ENCODE assay signal across 2 cellular contexts in genomic region chr12:80714055-80714454, GRCh38.
TF ChIP-seq lines count a peak whose summit lies in the region.

No MANE protein-coding gene starts in this region.

TF ChIP-seq in SK-N-SH, 30 proteins besides CTCF, POLR2A, EP300 and RAD21:
- TF ChIP-seq IRF3 (IDR thresholded peaks at IDR 0.05; ENCODE audit: low read depth, low read length): no peak
- TF ChIP-seq TCF12 (IDR thresholded peaks at IDR 0.05): no peak
- TF ChIP-seq MEF2A (IDR thresholded peaks at IDR 0.05; ENCODE audit: borderline replicate concordance, low read depth): no peak
- no peak for TF ChIP-seq SMC3 (IDR thresholded peaks at IDR 0.05; ENCODE audit: low read depth, low read length)
- TF ChIP-seq, protein P1, sequence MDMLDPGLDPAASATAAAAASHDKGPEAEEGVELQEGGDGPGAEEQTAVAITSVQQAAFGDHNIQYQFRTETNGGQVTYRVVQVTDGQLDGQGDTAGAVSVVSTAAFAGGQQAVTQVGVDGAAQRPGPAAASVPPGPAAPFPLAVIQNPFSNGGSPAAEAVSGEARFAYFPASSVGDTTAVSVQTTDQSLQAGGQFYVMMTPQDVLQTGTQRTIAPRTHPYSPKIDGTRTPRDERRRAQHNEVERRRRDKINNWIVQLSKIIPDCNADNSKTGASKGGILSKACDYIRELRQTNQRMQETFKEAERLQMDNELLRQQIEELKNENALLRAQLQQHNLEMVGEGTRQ (IDR thresholded peaks at IDR 0.05; ENCODE audit: borderline replicate concordance, low read depth, low read length): no peak
- no peak for TF ChIP-seq RFX5 (IDR thresholded peaks at IDR 0.05; ENCODE audit: low read length)
- no peak for TF ChIP-seq GABPA (IDR thresholded peaks at IDR 0.05; ENCODE audit: low read depth)
- TF ChIP-seq, protein P2, sequence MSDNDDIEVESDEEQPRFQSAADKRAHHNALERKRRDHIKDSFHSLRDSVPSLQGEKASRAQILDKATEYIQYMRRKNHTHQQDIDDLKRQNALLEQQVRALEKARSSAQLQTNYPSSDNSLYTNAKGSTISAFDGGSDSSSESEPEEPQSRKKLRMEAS (IDR thresholded peaks at IDR 0.05; ENCODE audit: low read depth): no peak
TF ChIP-seq in SK-N-SH: peak in this region for 0.

TF ChIP-seq in SK-N-SH treated with all-trans-retinoic acid at 6 μM for 48 hours, 23 proteins besides CTCF, POLR2A, EP300 and RAD21:
- TF ChIP-seq TSHZ2 (CRISPR knock-in tag; IDR thresholded peaks at IDR 0.05) (no peak), OSR1 (CRISPR knock-in tag; IDR thresholded peaks at IDR 0.05) (no peak), CSDC2 (CRISPR knock-in tag; IDR thresholded peaks at IDR 0.05) (no peak), ESRRG (CRISPR knock-in tag; IDR thresholded peaks at IDR 0.05) (no peak), CREB5 (CRISPR knock-in tag; IDR thresholded peaks at IDR 0.05; ENCODE audit: low read depth) (no peak), ISL1 (CRISPR knock-in tag; IDR thresholded peaks at IDR 0.05) (no peak), BACH2 (CRISPR knock-in tag; IDR thresholded peaks at IDR 0.05; ENCODE audit: borderline replicate concordance) (no peak), ZNF70 (CRISPR knock-in tag; IDR thresholded peaks at IDR 0.05) (no peak), ZFP3 (CRISPR knock-in tag; IDR thresholded peaks at IDR 0.05) (no peak), ZC3H10 (CRISPR knock-in tag; IDR thresholded peaks at IDR 0.05) (no peak), TCF4 (CRISPR knock-in tag; IDR thresholded peaks at IDR 0.05; ENCODE audit: borderline replicate concordance) (no peak), RARB (CRISPR knock-in tag; IDR thresholded peaks at IDR 0.05) (no peak), ARNTL (CRISPR knock-in tag; IDR thresholded peaks at IDR 0.05; ENCODE audit: borderline replicate concordance, low read depth) (no peak), TOX (CRISPR knock-in tag; IDR thresholded peaks at IDR 0.05; ENCODE audit: borderline replicate concordance) (no peak), SNAI2 (CRISPR knock-in tag; IDR thresholded peaks at IDR 0.05) (no peak), ZFP30 (CRISPR knock-in tag; IDR thresholded peaks at IDR 0.05) (no peak)
- TF ChIP-seq, protein P3, sequence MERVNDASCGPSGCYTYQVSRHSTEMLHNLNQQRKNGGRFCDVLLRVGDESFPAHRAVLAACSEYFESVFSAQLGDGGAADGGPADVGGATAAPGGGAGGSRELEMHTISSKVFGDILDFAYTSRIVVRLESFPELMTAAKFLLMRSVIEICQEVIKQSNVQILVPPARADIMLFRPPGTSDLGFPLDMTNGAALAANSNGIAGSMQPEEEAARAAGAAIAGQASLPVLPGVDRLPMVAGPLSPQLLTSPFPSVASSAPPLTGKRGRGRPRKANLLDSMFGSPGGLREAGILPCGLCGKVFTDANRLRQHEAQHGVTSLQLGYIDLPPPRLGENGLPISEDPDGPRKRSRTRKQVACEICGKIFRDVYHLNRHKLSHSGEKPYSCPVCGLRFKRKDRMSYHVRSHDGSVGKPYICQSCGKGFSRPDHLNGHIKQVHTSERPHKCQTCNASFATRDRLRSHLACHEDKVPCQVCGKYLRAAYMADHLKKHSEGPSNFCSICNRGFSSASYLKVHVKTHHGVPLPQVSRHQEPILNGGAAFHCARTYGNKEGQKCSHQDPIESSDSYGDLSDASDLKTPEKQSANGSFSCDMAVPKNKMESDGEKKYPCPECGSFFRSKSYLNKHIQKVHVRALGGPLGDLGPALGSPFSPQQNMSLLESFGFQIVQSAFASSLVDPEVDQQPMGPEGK (CRISPR knock-in tag; IDR thresholded peaks at IDR 0.05; ENCODE audit: borderline replicate concordance): no peak
